Comparison of ENCODE assay signal across 16 cellular contexts in the genomic region with DNA sequence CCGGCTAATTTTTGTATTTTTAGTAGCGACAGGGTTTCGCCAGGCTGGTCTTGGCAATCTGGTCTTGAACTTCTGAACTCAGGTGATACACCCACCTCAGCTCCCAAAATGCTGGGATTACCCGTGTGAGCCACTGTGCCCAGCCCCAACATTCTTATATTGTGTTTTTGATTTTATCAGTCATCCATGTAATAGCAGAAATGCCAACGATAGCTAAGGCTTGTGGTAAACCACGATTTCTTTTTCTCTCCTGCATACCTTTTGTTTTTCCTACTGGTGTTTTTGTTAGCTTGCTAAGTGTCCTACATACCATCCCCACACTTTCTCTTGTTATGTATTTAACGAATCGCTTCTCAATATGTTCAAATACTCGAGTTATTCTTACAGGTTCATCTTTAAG. TPM values are rescaled to one million over a fixed set of nuclear protein-coding genes. Genes with fewer than 3 reads are reported as not detected.
DNase-seq lines count a peak whose midpoint lies in the region; ATAC-seq and TF ChIP-seq lines count a peak whose summit lies in the region.
"Had no signal": no experiment of that assay in that cellular context is flagged by ENCODE, and none has a peak within 500 bp of the region (broad histone marks: within the 10 kb centered on the region; RNA-seq: fewer than 3 reads in every experiment).

No MANE protein-coding gene starts in this region.

- no peak overlapping the region for H3K9ac ChIP-seq in trophoblast cell (ENCODE audit: low read length)

- peaks cover 5% of the 10 kb centered on the region for H3K36me3 Mint-ChIP-seq in Calu3 (ENCODE audit: insufficient read depth, unreplicated experiment)
- H3K36me3 Mint-ChIP-seq: stimulated activated effector memory CD8-positive, alpha-beta T cell treated with anti-CD3 and anti-CD28 coated beads, Interleukin-12 subunit alpha, Interleukin-12 subunit beta, amount 100 ng/mL, for 72 hours had no signal

- H3K36me3 ChIP-seq in trophoblast cell (ENCODE audit: control insufficient read depth in 1 of 2, insufficient read depth in 2 of 2, low read length in 2 of 2), result peaks cover 2 to 3% of the 10 kb centered on the region in 2 experiments

- H3K23ac ChIP-seq in trophoblast cell (ENCODE audit: low read length), result no peak overlapping the region

- H3K27me3 ChIP-seq in trophoblast cell (ENCODE audit: insufficient read depth, low read length), result no peaks in the 10 kb centered on the region

- no TSS peak for BruUV-seq in Calu3 (replicated peaks; lab: Mats Ljungman, UMichigan)

- peak overlapping the region; percentile 25 for H3K4me3 Mint-ChIP-seq in Calu3 (ENCODE audit: low read depth, unreplicated experiment)
- H3K4me3 Mint-ChIP-seq: stimulated activated effector memory CD8-positive, alpha-beta T cell treated with anti-CD3 and anti-CD28 coated beads, Interleukin-12 subunit alpha, Interleukin-12 subunit beta, amount 100 ng/mL, for 72 hours had no signal

- no peak overlapping the region for H4K91ac ChIP-seq in trophoblast cell (ENCODE audit: low read depth, low read length)

- H3K27ac Mint-ChIP-seq in Calu3 (ENCODE audit: unreplicated experiment), result peak overlapping the region; percentile 39
- H3K27ac Mint-ChIP-seq: activated T-helper 2 cell treated with anti-CD3 and anti-CD28 coated beads, Interferon-gamma antibody, Interleukin-2, Interleukin-4, amounts not matched to agents 10 μg/mL and 5 μg/mL and 100 μg/mL, durations not matched to agents 14 hours and 24 hours and 36 hours; stimulated activated effector memory CD8-positive, alpha-beta T cell treated with anti-CD3 and anti-CD28 coated beads, Interleukin-12 subunit alpha, Interleukin-12 subunit beta, amount 100 ng/mL, for 72 hours had no signal

- peaks cover 2% of the 10 kb centered on the region for H3K79me2 ChIP-seq in trophoblast cell (ENCODE audit: control insufficient read depth, insufficient read depth, low read length, poor library complexity)

- no peak overlapping the region for H2BK12ac ChIP-seq in trophoblast cell (ENCODE audit: low read length)

- peaks cover 0 to 8% of the 10 kb centered on the region in 2 experiments for H3K4me1 ChIP-seq in trophoblast cell (ENCODE audit: control insufficient read depth in 1 of 2, insufficient read depth in 2 of 2, low read length in 2 of 2)

- no peak overlapping the region for H3K18ac ChIP-seq in trophoblast cell (ENCODE audit: low read length)

- H3K4me1 Mint-ChIP-seq in Calu3 (ENCODE audit: low read depth, unreplicated experiment), result peaks cover 32% of the 10 kb centered on the region

- no peak overlapping the region for H2AK5ac ChIP-seq in trophoblast cell (ENCODE audit: low read length)

- no CpG with 5 or more reads among the region's 9 CpGs for WGBS in trophoblast cell (ENCODE audit: extremely low coverage, insufficient coverage, insufficient read length)

- CTCF ChIA-PET in Calu3 (lab: Charles Lee), result interaction anchor here (0.6 to 1.2 kb wide), 2 partner anchors 14 to 898 kb away, joined by 3 to 4 read pairs; no protein-coding TSS in a partner anchor

- no peak overlapping the region for H4K8ac ChIP-seq in trophoblast cell (ENCODE audit: low read depth, low read length)

- H3K27ac ChIP-seq in coronary artery, result peak overlapping the region; percentile 17 to 34
- no peak overlapping the region for H3K27ac ChIP-seq in trophoblast cell (ENCODE audit: low read depth, low read length)

- no peak for ATAC-seq in Right ventricle myocardium inferior
- ATAC-seq: left cardiac atrium; stimulated activated effector memory CD8-positive, alpha-beta T cell treated with anti-CD3 and anti-CD28 coated beads, Interleukin-12 subunit alpha, Interleukin-12 subunit beta, amount 100 ng/mL, for 72 hours had no signal

- no peak overlapping the region for H4K12ac ChIP-seq in trophoblast cell (ENCODE audit: low read depth, low read length)

- no peak for TF ChIP-seq CTCF in Calu3 (IDR thresholded peaks at IDR 0.05; ENCODE audit: unreplicated experiment)
- no peak for TF ChIP-seq CTCF in coronary artery (IDR thresholded peaks at IDR 0.05)

- no peak overlapping the region for H2BK120ac ChIP-seq in trophoblast cell (ENCODE audit: insufficient read depth, low read length, poor library complexity)

- no peak overlapping the region for H3K14ac ChIP-seq in trophoblast cell (ENCODE audit: low read length)

- no peaks in the 10 kb centered on the region for H3K79me1 ChIP-seq in trophoblast cell (ENCODE audit: low read length)

- no peaks in the 10 kb centered on the region for H3K9me3 ChIP-seq in trophoblast cell (ENCODE audit: insufficient read depth, low read depth, low read length)

- H2BK5ac ChIP-seq in trophoblast cell (ENCODE audit: low read depth, low read length, poor library complexity), result no peak overlapping the region

- intact Hi-C loops in Calu3 (cut with micrococcal nuclease; ENCODE audit: unreplicated experiment) (no loop called here), Right ventricle myocardium inferior (cut with DNase I) (no loop called here)

- no peak overlapping the region for H2AFZ ChIP-seq in trophoblast cell (ENCODE audit: insufficient read depth, low read length, poor library complexity)

- peak overlapping the region; percentile 75 for H3K4ac ChIP-seq in trophoblast cell (ENCODE audit: low read depth, low read length)

- no peak overlapping the region for H3K4me2 ChIP-seq in trophoblast cell (ENCODE audit: low read length)

- DNase-seq in Calu3 (no peak), M059J (ENCODE audit: low read depth) (peak; percentile 76), coronary artery (ENCODE audit: low spot score) (no peak), trophoblast cell (peak; percentile 50 to 77), C1 segment of cervical spinal cord (lab: John Stamatoyannopoulos, UW) (no peak), NCI-H2081 treated with DMSO at 0.1 percent for 48 hours (lab: John Stamatoyannopoulos, UW) (no peak), UCSD-AML1 (lab: John Stamatoyannopoulos, UW; ENCODE audit: unreplicated experiment) (no peak), Right ventricle myocardium inferior (ENCODE audit: missing footprints) (no peak)
- DNase-seq: activated CD4-positive, CD25-positive, alpha-beta regulatory T cell treated with anti-CD3 and anti-CD28 coated beads, Interleukin-2, amount 50 U/mL, for 72 hours; cerebellar nuclear complex; hypothalamus; left cardiac atrium; NCI-H1417 treated with DMSO at 0.1 percent for 48 hours; T1000 had no signal

- no peaks in the 10 kb centered on the region for H3K27me3 Mint-ChIP-seq in Calu3 (ENCODE audit: unreplicated experiment)

- no peak overlapping the region for H3K4me3 ChIP-seq in coronary artery
- H3K4me3 ChIP-seq in trophoblast cell (ENCODE audit: low read depth, low read length), result no peak overlapping the region

- no peaks in the 10 kb centered on the region for H3K9me3 Mint-ChIP-seq in Calu3 (ENCODE audit: low read depth, unreplicated experiment)
- H3K9me3 Mint-ChIP-seq: activated T-helper 2 cell treated with anti-CD3 and anti-CD28 coated beads, Interferon-gamma antibody, Interleukin-2, Interleukin-4, amounts not matched to agents 10 μg/mL and 5 μg/mL and 100 μg/mL, durations not matched to agents 14 hours and 24 hours and 36 hours; stimulated activated effector memory CD8-positive, alpha-beta T cell treated with anti-CD3 and anti-CD28 coated beads, Interleukin-12 subunit alpha, Interleukin-12 subunit beta, amount 100 ng/mL, for 72 hours had no signal

RNA-seq across cellular contexts. Expression of a gene that starts 12.1 kb away (rescaled TPM):
- total RNA-seq in Calu3 (2022), result 19.5 and 20.7 TPM in 2 replicates
- total RNA-seq in M059J (2014; rRNA removed; shearing (Covaris generic)), result 21.3 and 32.0 TPM in 2 replicates
- polyA plus RNA-seq in trophoblast cell (2013), result 49.4 and 55.3 TPM in 2 replicates
- 75.9 TPM for total RNA-seq in Right ventricle myocardium inferior

Comparison
In these comparisons a context has a peak if more than half of its experiments do, and no peak if none do; other contexts are left out.
1. DNase-seq: peak in M059J (single experiment) and trophoblast cell (2 of 2); none in Calu3 (single experiment), coronary artery (single experiment), C1 segment of cervical spinal cord (0 of 14), NCI-H2081 treated with DMSO at 0.1 percent for 48 hours (single experiment), UCSD-AML1 (single experiment) and Right ventricle myocardium inferior (single experiment).